Comparison of ENCODE assay signal across 12 cellular contexts in the genomic region with DNA sequence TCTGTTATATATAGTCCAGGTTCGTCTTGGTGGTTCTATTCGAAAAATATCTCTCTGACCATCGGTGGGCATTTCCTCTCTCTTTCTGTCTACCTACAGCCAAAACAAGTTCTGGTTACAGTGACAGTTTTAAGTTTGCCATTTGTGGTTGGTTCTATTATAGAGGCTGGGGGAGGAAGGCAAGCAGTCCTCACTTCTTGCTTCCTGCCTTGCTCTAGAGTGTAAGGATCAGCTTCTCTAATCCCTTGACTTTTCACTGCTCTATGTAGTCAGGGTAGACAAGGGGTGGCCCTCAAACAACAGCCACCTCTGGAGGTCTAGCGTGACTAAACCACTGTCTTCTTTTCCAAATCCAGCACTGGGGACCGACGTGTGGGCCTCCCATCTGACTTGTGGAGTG. TPM values are rescaled to one million over a fixed set of nuclear protein-coding genes. Genes with fewer than 3 reads are reported as not detected.
DNase-seq lines count a peak whose midpoint lies in the region; ATAC-seq and TF ChIP-seq lines count a peak whose summit lies in the region.
"Had no signal": no experiment of that assay in that cellular context is flagged by ENCODE, and none has a peak within 500 bp of the region (broad histone marks: within the 10 kb centered on the region; RNA-seq: fewer than 3 reads in every experiment).

No MANE protein-coding gene starts in this region.

- H3K9ac ChIP-seq in DND-41 (ENCODE audit: low read depth, low read length), result no peak overlapping the region

- H3K4me1 ChIP-seq in DND-41 (ENCODE audit: insufficient read depth, low read length), result peaks cover 27% of the 10 kb centered on the region

- DNase-seq in DND-41, result no peak
- DNase-seq in activated CD8-positive, alpha-beta T cell treated with anti-CD3 and anti-CD28 coated beads, Interleukin-2, amount 10 ng/mL, durations not matched to agents 7 days and 5 days, result no peak
- DNase-seq in omental fat pad (ENCODE audit: low spot score), result no peak
- DNase-seq in hypothalamus (lab: John Stamatoyannopoulos, UW), result no peak
- DNase-seq in KG1 (lab: John Stamatoyannopoulos, UW), result no peak
- DNase-seq in stimulated activated CD4-positive, alpha-beta T cell treated with anti-CD3 and anti-CD28 coated beads, Interleukin-4, amount 100 ng/mL, for 1 hour, result no peak
- DNase-seq: activated CD4-positive, alpha-beta T cell treated with anti-CD3 and anti-CD28 coated beads, Interleukin-2, amount 50 U/mL, for 1 hour; amygdala; stimulated activated CD4-positive, alpha-beta T cell treated with anti-CD3 and anti-CD28 coated beads, Interleukin-4, amount 100 ng/mL, for 4 hours had no signal

- H2AFZ ChIP-seq in DND-41 (ENCODE audit: low read depth, low read length), result no peak overlapping the region

- H3K4me3 Mint-ChIP-seq in activated CD8-positive, alpha-beta T cell treated with anti-CD3 and anti-CD28 coated beads, Interleukin-2, amount 10 ng/mL, durations not matched to agents 7 days and 5 days, result no peak overlapping the region

- H3K9me3 ChIP-seq in DND-41 (ENCODE audit: insufficient read depth, low read length, severe bottlenecking), result no peaks in the 10 kb centered on the region

- H3K27ac Mint-ChIP-seq in activated CD8-positive, alpha-beta T cell treated with anti-CD3 and anti-CD28 coated beads, Interleukin-2, amount 10 ng/mL, durations not matched to agents 7 days and 5 days, result peak overlapping the region; percentile 53

- H3K36me3 ChIP-seq in DND-41 (ENCODE audit: insufficient read depth, low read length), result peaks cover 48% of the 10 kb centered on the region; the same call in 1 of the 2 replicates

- no peak overlapping the region for H3K4me3 ChIP-seq in DND-41 (ENCODE audit: low read depth in 1 of 2, low read length in 2 of 2)

- H3K27me3 ChIP-seq in DND-41 (ENCODE audit: insufficient read depth, low read length, poor library complexity), result no peaks in the 10 kb centered on the region

- CTCF ChIA-PET in activated CD8-positive, alpha-beta T cell treated with anti-CD3 and anti-CD28 coated beads, Interleukin-2, amount 10 ng/mL, durations not matched to agents 7 days and 5 days (lab: Charles Lee), result interaction anchor here (0.9 to 4.1 kb wide), 3 partner anchors 13 to 127 kb away, joined by 3 to 22 read pairs (median 5); no protein-coding TSS in a partner anchor

- H3K4me2 ChIP-seq in DND-41 (ENCODE audit: insufficient read depth, low read length), result no peak overlapping the region

- H3K9me3 Mint-ChIP-seq in activated CD8-positive, alpha-beta T cell treated with anti-CD3 and anti-CD28 coated beads, Interleukin-2, amount 10 ng/mL, durations not matched to agents 7 days and 5 days (ENCODE audit: insufficient read depth), result no peaks in the 10 kb centered on the region

- H3K27me3 Mint-ChIP-seq in activated CD8-positive, alpha-beta T cell treated with anti-CD3 and anti-CD28 coated beads, Interleukin-2, amount 10 ng/mL, durations not matched to agents 7 days and 5 days (ENCODE audit: low read depth), result no peaks in the 10 kb centered on the region

- POLR2A ChIA-PET in activated CD8-positive, alpha-beta T cell treated with anti-CD3 and anti-CD28 coated beads, Interleukin-2, amount 10 ng/mL, durations not matched to agents 7 days and 5 days (lab: Charles Lee), result interaction anchor here (0.9 to 2.0 kb wide), 3 partner anchors 14 to 98 kb away, joined by 3 to 10 read pairs (median 5); no protein-coding TSS in a partner anchor

- no peak for TF ChIP-seq CTCF in DND-41 (IDR thresholded peaks at IDR 0.05; ENCODE audit: borderline replicate concordance, extremely low read depth, low read length, poor library complexity, severe bottlenecking)
- TF ChIP-seq CTCF in omental fat pad (IDR thresholded peaks at IDR 0.05), result no peak

- peaks cover 54% of the 10 kb centered on the region for H3K4me1 Mint-ChIP-seq in activated CD8-positive, alpha-beta T cell treated with anti-CD3 and anti-CD28 coated beads, Interleukin-2, amount 10 ng/mL, durations not matched to agents 7 days and 5 days (ENCODE audit: low read depth)

- peaks cover 45% of the 10 kb centered on the region for H3K36me3 Mint-ChIP-seq in activated CD8-positive, alpha-beta T cell treated with anti-CD3 and anti-CD28 coated beads, Interleukin-2, amount 10 ng/mL, durations not matched to agents 7 days and 5 days (ENCODE audit: low read depth)

- H4K20me1 ChIP-seq in DND-41 (ENCODE audit: insufficient read depth, low read length), result peaks cover 96% of the 10 kb centered on the region

- H3K27ac ChIP-seq in DND-41 (ENCODE audit: low read length), result peak overlapping the region; percentile 20
- H3K27ac ChIP-seq: epithelial cell of prostate had no signal

- ATAC-seq in DND-41 (ENCODE audit: insufficient read depth, low read depth) (peak; percentile 59), GM19463 (IDR thresholded peaks at IDR 0.05; ENCODE audit: unreplicated experiment) (peak; percentile 43), HG03342 (IDR thresholded peaks at IDR 0.05; ENCODE audit: unreplicated experiment) (peak; percentile 59), omental fat pad (ENCODE audit: low FRiP score) (no peak)
- ATAC-seq in activated CD8-positive, alpha-beta T cell treated with anti-CD3 and anti-CD28 coated beads, Interleukin-2, amount 10 ng/mL, durations not matched to agents 7 days and 5 days, result peak; percentile 44

- peaks cover 100% of the 10 kb centered on the region for H3K79me2 ChIP-seq in DND-41 (ENCODE audit: insufficient read depth, low read length)

RNA-seq across cellular contexts. Expression of a gene that starts 16.1 kb away (rescaled TPM):
- 10 to 100 TPM; 26.7 to 27.4 TPM for total RNA-seq in activated CD8-positive, alpha-beta T cell treated with anti-CD3 and anti-CD28 coated beads, Interleukin-2, amount 10 ng/mL, durations not matched to agents 7 days and 5 days
- total RNA-seq in omental fat pad, result 10 to 100 TPM in 1 of 4 donors, 1 to 10 TPM in 3; 5.8 to 10.7 (median 9.1) TPM
